In genomic region chr14:99475660-99476059, GRCh38 we compare ENCODE assay signal across 19 cellular contexts. TPM values are rescaled to one million over a fixed set of nuclear protein-coding genes. Genes with fewer than 3 reads are reported as not detected.
DNase-seq lines count a peak whose midpoint lies in the region; TF ChIP-seq lines count a peak whose summit lies in the region.
"Had no signal": no experiment of that assay in that cellular context is flagged by ENCODE, and none has a peak within 500 bp of the region (broad histone marks: within the 10 kb centered on the region; RNA-seq: fewer than 3 reads in every experiment).

No MANE protein-coding gene starts in this region.

- no peak overlapping the region for H3K9ac ChIP-seq in Loucy (ENCODE audit: low read depth, low read length, poor library complexity, severe bottlenecking)
- H3K9ac ChIP-seq: SK-N-SH had no signal

- H3K4me3 ChIP-seq in HEK293 (ENCODE audit: low read depth, low read length) (no peak overlapping the region), Loucy (ENCODE audit: low read length, poor library complexity, severe bottlenecking) (no peak overlapping the region), prostate gland (no peak overlapping the region), esophagus muscularis mucosa (no peak overlapping the region)
- H3K4me3 ChIP-seq: GM12878 had no signal

- no peaks in the 10 kb centered on the region for H3K9me3 ChIP-seq in HEK293 (ENCODE audit: control insufficient read depth, insufficient read depth, low read depth, low read length)
- no peaks in the 10 kb centered on the region for H3K9me3 ChIP-seq in Loucy (ENCODE audit: insufficient read depth, low read depth, low read length)
- H3K9me3 ChIP-seq in prostate gland, result no peaks in the 10 kb centered on the region
- H3K9me3 ChIP-seq in esophagus muscularis mucosa, result no peaks in the 10 kb centered on the region
- H3K9me3 ChIP-seq: SK-N-SH had no signal

- peaks cover 87% of the 10 kb centered on the region for H4K20me1 ChIP-seq in Loucy (ENCODE audit: insufficient read depth, low read length, poor library complexity, severe bottlenecking)

- H3K4me1 ChIP-seq in HEK293 (ENCODE audit: control insufficient read depth, insufficient read depth, low read length) (peaks cover 21% of the 10 kb centered on the region), Loucy (ENCODE audit: insufficient read depth, low read length, poor library complexity, severe bottlenecking) (peaks cover 43% of the 10 kb centered on the region), prostate gland (replicated peaks) (no peaks in the 10 kb centered on the region), esophagus muscularis mucosa (peaks cover 17 to 61% (median 50%) of the 10 kb centered on the region in 4 donors)

- DNase-seq in epithelial cell of prostate (ENCODE audit: low read depth, low spot score) (no peak), prostate gland (ENCODE audit: low spot score) (no peak), esophagus muscularis mucosa (ENCODE audit: extremely low spot score) (no peak), cerebellar cortex (ENCODE audit: low spot score) (no peak), RWPE1 (ENCODE audit: low spot score) (no peak)
- DNase-seq: CD4-positive, CD25-positive, alpha-beta regulatory T cell; DMS153; EL; NCI-H1417 treated with DMSO at 0.1 percent for 48 hours; NCI-H187 treated with DMSO at 0.1 percent for 48 hours; NCI-H2227 treated with DMSO at 0.1 percent for 48 hours; NCI-H510A treated with DMSO at 0.1 percent for 48 hours; NCI-H774; SHP77; SK-N-SH had no signal

- H3K9me2 ChIP-seq in Loucy (replicated peaks; ENCODE audit: low read depth, low read length), result no peaks in the 10 kb centered on the region
- H3K9me2 ChIP-seq: SK-N-SH had no signal

- H2AFZ ChIP-seq in Loucy (ENCODE audit: low read length), result no peak overlapping the region

- H3K27me3 ChIP-seq in Loucy (ENCODE audit: insufficient read depth, low read length, poor library complexity, severe bottlenecking) (no peaks in the 10 kb centered on the region), prostate gland (replicated peaks; ENCODE audit: insufficient read depth) (no peaks in the 10 kb centered on the region), esophagus muscularis mucosa (no peaks in the 10 kb centered on the region)

- no peak for TF ChIP-seq EP300 in esophagus muscularis mucosa (IDR thresholded peaks at IDR 0.05)

- TF ChIP-seq CTCF in HEK293 (tag by site-specific recombination; IDR thresholded peaks at IDR 0.05) (no peak), Loucy (conservative IDR thresholded peaks at IDR 0.05; ENCODE audit: low read length) (no peak), prostate gland (IDR thresholded peaks at IDR 0.05) (no peak), esophagus muscularis mucosa (IDR thresholded peaks at IDR 0.05) (no peak), RWPE1 (conservative IDR thresholded peaks at IDR 0.05; ENCODE audit: low read depth) (no peak)

- CTCF ChIA-PET in HEK293 (lab: Yijun Ruan, JAX) (interaction anchor here (0.6 to 1.0 kb wide), 3 partner anchors 14 to 456 kb away, joined by 3 to 4 read pairs (median 3); no protein-coding TSS in a partner anchor), RWPE1 (lab: Yijun Ruan, JAX) (no interaction called here)

- intact Hi-C loops in prostate gland (cut with DNase I) (no loop called here), esophagus muscularis mucosa (cut with DNase I) (no loop called here)

- peak overlapping the region; percentile 46 for H3K4me2 ChIP-seq in Loucy (ENCODE audit: low read depth, low read length, poor library complexity, severe bottlenecking)
- H3K4me2 ChIP-seq: SK-N-SH had no signal

- WGBS in prostate gland, result 90% methylated on average over 2 of the region's 2 CpGs
- WGBS in esophagus muscularis mucosa, result 83% methylated on average over 2 of the region's 2 CpGs

- POLR2A ChIA-PET in HEK293 (lab: Yijun Ruan, JAX) (no interaction called here), RWPE1 (lab: Yijun Ruan, JAX; ENCODE audit: low non-redundant PET) (no interaction called here)

- TF ChIP-seq POLR2A in prostate gland (IDR thresholded peaks at IDR 0.05) (no peak), esophagus muscularis mucosa (IDR thresholded peaks at IDR 0.05; ENCODE audit: low read depth) (no peak)

- H3K27ac ChIP-seq in HEK293 (ENCODE audit: extremely low read depth, low read depth, low read length) (no peak overlapping the region), epithelial cell of prostate (peak overlapping the region; percentile 1), prostate gland (peak overlapping the region; percentile 44 to 51), esophagus muscularis mucosa (replicated peaks in 1 of 4) (peak overlapping the region in 2 of 4 donors; percentile 9 to 34), RWPE1 (no peak overlapping the region)
- H3K27ac ChIP-seq: HL-60 had no signal

- H3F3A ChIP-seq in Loucy (ENCODE audit: low read depth), result no peaks in the 10 kb centered on the region

- H3K79me2 ChIP-seq in Loucy (ENCODE audit: insufficient read depth, low read length), result peaks cover 92% of the 10 kb centered on the region

- no peaks in the 10 kb centered on the region for H3K36me3 ChIP-seq in HEK293 (ENCODE audit: control insufficient read depth in 2 of 2, insufficient read depth in 1 of 2, low read length in 2 of 2)
- no peaks in the 10 kb centered on the region for H3K36me3 ChIP-seq in Loucy (ENCODE audit: insufficient read depth, low read length)
- no peaks in the 10 kb centered on the region for H3K36me3 ChIP-seq in prostate gland
- no peaks in the 10 kb centered on the region for H3K36me3 ChIP-seq in esophagus muscularis mucosa

TF ChIP-seq in HEK293, 187 proteins besides CTCF, POLR2A, EP300 and RAD21:
- TF ChIP-seq BCL6B (tag by site-specific recombination; IDR thresholded peaks at IDR 0.05), result no peak
- TF ChIP-seq KLF10 (tag by site-specific recombination; IDR thresholded peaks at IDR 0.05), result no peak
- no peak for TF ChIP-seq ZNF514 (tag by site-specific recombination; IDR thresholded peaks at IDR 0.05)
- TF ChIP-seq ZBTB17 (tag by site-specific recombination; IDR thresholded peaks at IDR 0.05), result 0 out of 2 replicates have a peak, but pooled peaks have one; percentile 3
- peak; percentile 29; the same call in 1 of the 2 replicates for TF ChIP-seq IKZF3 (tag by site-specific recombination; IDR thresholded peaks at IDR 0.05)
TF ChIP-seq in HEK293: peak in this region for 2.

RNA-seq across cellular contexts. Expression of gene SETD3, which starts 5.0 kb away (rescaled TPM):
- total RNA-seq in prostate gland, result 100 to 1,000 TPM in 1 of 2 donors, 10 to 100 TPM in 1; 59.5 to 106 TPM
- 100 to 1,000 TPM; 135 to 170 (median 148) TPM for total RNA-seq in esophagus muscularis mucosa

RNA-seq across cellular contexts. Expression of gene CCNK, which starts 5.5 kb away (rescaled TPM):
- 10 to 100 TPM; 15.5 to 43.1 TPM for total RNA-seq in prostate gland
- 10 to 100 TPM; 10.4 to 21.2 (median 16.5) TPM for total RNA-seq in esophagus muscularis mucosa

Comparison
In these comparisons a context has a peak if more than half of its experiments do, and no peak if none do; other contexts are left out.
1. H3K27ac ChIP-seq: peak in epithelial cell of prostate (single experiment) and prostate gland (2 of 2); none in HEK293 (single experiment) and RWPE1 (single experiment).